10 cellular contexts compared by ENCODE assay signal in genomic region chr16:75288596-75289120, GRCh38. TPM values are rescaled to one million over a fixed set of nuclear protein-coding genes. Genes with fewer than 3 reads are reported as not detected.
DNase-seq lines count a peak whose midpoint lies in the region; ATAC-seq and TF ChIP-seq lines count a peak whose summit lies in the region.
"Had no signal": no experiment of that assay in that cellular context is flagged by ENCODE, and none has a peak within 500 bp of the region (broad histone marks: within the 10 kb centered on the region; RNA-seq: fewer than 3 reads in every experiment).

No MANE protein-coding gene starts in this region.

- H3K27me3 Mint-ChIP-seq in activated CD8-positive, alpha-beta T cell treated with anti-CD3 and anti-CD28 coated beads, Interleukin-2, amount 10 ng/mL, durations not matched to agents 7 days and 5 days (ENCODE audit: low read depth) = peaks cover 40% of the 10 kb centered on the region

- CTCF ChIA-PET in activated CD8-positive, alpha-beta T cell treated with anti-CD3 and anti-CD28 coated beads, Interleukin-2, amount 10 ng/mL, durations not matched to agents 7 days and 5 days (lab: Charles Lee) = interaction anchor here (1.1 to 1.5 kb wide), 4 partner anchors 55 to 176 kb away, joined by 3 to 6 read pairs (median 4); no protein-coding TSS in a partner anchor

- H3K27me3 ChIP-seq in HL-60 (ENCODE audit: insufficient read depth, poor library complexity, severe bottlenecking) = peaks cover 29% of the 10 kb centered on the region
- H3K27me3 ChIP-seq in heart right ventricle = peaks cover 0 to 14% (median 0%) of the 10 kb centered on the region in 7 donors
- no peaks in the 10 kb centered on the region for H3K27me3 ChIP-seq in tibial artery
- H3K27me3 ChIP-seq: transverse colon had no signal

- TF ChIP-seq CTCF in HL-60 (IDR thresholded peaks at IDR 0.05; ENCODE audit: insufficient read depth, low read length) = no peak
- no peak for TF ChIP-seq CTCF in heart right ventricle (IDR thresholded peaks at IDR 0.05)
- TF ChIP-seq CTCF in tibial artery (IDR thresholded peaks at IDR 0.05) = no peak

- no peaks in the 10 kb centered on the region for H3K9me3 Mint-ChIP-seq in activated CD8-positive, alpha-beta T cell treated with anti-CD3 and anti-CD28 coated beads, Interleukin-2, amount 10 ng/mL, durations not matched to agents 7 days and 5 days (ENCODE audit: insufficient read depth)

- H3K4me3 ChIP-seq in HL-60 (replicated peaks; ENCODE audit: insufficient read depth, low read length) (no peak overlapping the region), heart right ventricle (no peak overlapping the region), tibial artery (no peak overlapping the region)
- H3K4me3 ChIP-seq: transverse colon had no signal

- ATAC-seq in activated CD8-positive, alpha-beta T cell treated with anti-CD3 and anti-CD28 coated beads, Interleukin-2, amount 10 ng/mL, durations not matched to agents 7 days and 5 days = peak; percentile 90
- ATAC-seq in heart right ventricle = peak; percentile 30 to 78 (median 56)

- peak; percentile 86 to 92 for DNase-seq in HL-60 (ENCODE audit: low read depth in 1 of 2, low spot score in 1 of 2)
- DNase-seq in activated CD8-positive, alpha-beta T cell treated with anti-CD3 and anti-CD28 coated beads, Interleukin-2, amount 10 ng/mL, durations not matched to agents 7 days and 5 days = peak; percentile 90
- peak in 1 of 2 donors; percentile 18 for DNase-seq in heart right ventricle
- DNase-seq in stimulated activated CD8-positive, alpha-beta memory T cell treated with anti-CD3 and anti-CD28 coated beads, Interleukin-4, amount 100 ng/mL, for 4 hours (ENCODE audit: low read depth in 2 of 2, low spot score in 1 of 2) = peak; percentile 4 to 12
- DNase-seq in DMS153 (lab: John Stamatoyannopoulos, UW) = no peak
- no peak for DNase-seq in amygdala (lab: John Stamatoyannopoulos, UW)
- no peak for DNase-seq in tibial artery
- DNase-seq in NCI-H2171 (lab: John Stamatoyannopoulos, UW) = no peak
- DNase-seq: transverse colon had no signal

- WGBS in heart right ventricle, 2 donors = 62 to 65% methylated on average over 10 of the region's 10 CpGs

- H3K9me3 ChIP-seq in heart right ventricle (peaks cover 0 to 4% (median 0%) of the 10 kb centered on the region in 11 donors), tibial artery (no peaks in the 10 kb centered on the region)
- H3K9me3 ChIP-seq: transverse colon had no signal

- peaks cover 23% of the 10 kb centered on the region for H3K4me1 Mint-ChIP-seq in activated CD8-positive, alpha-beta T cell treated with anti-CD3 and anti-CD28 coated beads, Interleukin-2, amount 10 ng/mL, durations not matched to agents 7 days and 5 days (ENCODE audit: low read depth)

- H3K27ac Mint-ChIP-seq in activated CD8-positive, alpha-beta T cell treated with anti-CD3 and anti-CD28 coated beads, Interleukin-2, amount 10 ng/mL, durations not matched to agents 7 days and 5 days = peak overlapping the region; percentile 84
- H3K27ac Mint-ChIP-seq: IgD-negative memory B cell had no signal

- H3K36me3 ChIP-seq in heart right ventricle = peaks cover 0 to 41% (median 12%) of the 10 kb centered on the region in 9 donors
- peaks cover 26 to 41% (median 37%) of the 10 kb centered on the region in 3 donors for H3K36me3 ChIP-seq in tibial artery

- peaks cover 0 to 25% (median 23%) of the 10 kb centered on the region in 9 donors for H3K4me1 ChIP-seq in heart right ventricle
- H3K4me1 ChIP-seq in tibial artery = no peaks in the 10 kb centered on the region

- H3K27ac ChIP-seq in HL-60 (replicated peaks) (no peak overlapping the region), heart right ventricle (peak overlapping the region in 9 of 10 donors; percentile 32 to 78 (median 68)), tibial artery (no peak overlapping the region)
- H3K27ac ChIP-seq: transverse colon had no signal

- peak overlapping the region; percentile 48 for H3K4me3 Mint-ChIP-seq in activated CD8-positive, alpha-beta T cell treated with anti-CD3 and anti-CD28 coated beads, Interleukin-2, amount 10 ng/mL, durations not matched to agents 7 days and 5 days

- peaks cover 28% of the 10 kb centered on the region for H3K36me3 Mint-ChIP-seq in activated CD8-positive, alpha-beta T cell treated with anti-CD3 and anti-CD28 coated beads, Interleukin-2, amount 10 ng/mL, durations not matched to agents 7 days and 5 days (ENCODE audit: low read depth)

- POLR2A ChIA-PET in activated CD8-positive, alpha-beta T cell treated with anti-CD3 and anti-CD28 coated beads, Interleukin-2, amount 10 ng/mL, durations not matched to agents 7 days and 5 days (lab: Charles Lee) = no interaction called here

- intact Hi-C loops in heart right ventricle (cut with DNase I) = no loop called here
- intact Hi-C loops in tibial artery (cut with DNase I; ENCODE audit: low total_unique reads) = no loop called here

RNA-seq across cellular contexts. Expression of gene BCAR1, which starts 37.2 kb away (rescaled TPM):
- under 1 TPM in 1 of 2 experiments, not detected in 1; 0.08 TPM for total RNA-seq in activated CD8-positive, alpha-beta T cell treated with anti-CD3 and anti-CD28 coated beads, Interleukin-2, amount 10 ng/mL, durations not matched to agents 7 days and 5 days
- total RNA-seq in heart right ventricle = 10 to 100 TPM; 56.1 to 85.2 (median 72.4) TPM
- polyA plus RNA-seq in heart right ventricle = 10 to 100 TPM; 54.6 to 65.8 TPM
- polyA plus RNA-seq: IgD-negative memory B cell had no signal

Comparison
In these comparisons a context has a peak if more than half of its experiments do, and no peak if none do; other contexts are left out.
1. DNase-seq: peak in HL-60 (2 of 2), activated CD8-positive, alpha-beta T cell treated with anti-CD3 and anti-CD28 coated beads, Interleukin-2, amount 10 ng/mL, durations not matched to agents 7 days and 5 days (single experiment) and stimulated activated CD8-positive, alpha-beta memory T cell treated with anti-CD3 and anti-CD28 coated beads, Interleukin-4, amount 100 ng/mL, for 4 hours (2 of 2); none in DMS153 (single experiment), amygdala (0 of 56), tibial artery (0 of 2) and NCI-H2171 (single experiment).
2. H3K27ac ChIP-seq: peak in heart right ventricle (9 of 10); none in HL-60 (single experiment) and tibial artery (0 of 2).
3. RNA of gene BCAR1, which starts 37.2 kb away (total RNA-seq): 56.1 to 85.2 TPM in heart right ventricle; 0.08 TPM in activated CD8-positive, alpha-beta T cell treated with anti-CD3 and anti-CD28 coated beads, Interleukin-2, amount 10 ng/mL, durations not matched to agents 7 days and 5 days; every median in the first group is over 10 times any median in the second.